10 cellular contexts compared by ENCODE assay signal in the genomic region with DNA sequence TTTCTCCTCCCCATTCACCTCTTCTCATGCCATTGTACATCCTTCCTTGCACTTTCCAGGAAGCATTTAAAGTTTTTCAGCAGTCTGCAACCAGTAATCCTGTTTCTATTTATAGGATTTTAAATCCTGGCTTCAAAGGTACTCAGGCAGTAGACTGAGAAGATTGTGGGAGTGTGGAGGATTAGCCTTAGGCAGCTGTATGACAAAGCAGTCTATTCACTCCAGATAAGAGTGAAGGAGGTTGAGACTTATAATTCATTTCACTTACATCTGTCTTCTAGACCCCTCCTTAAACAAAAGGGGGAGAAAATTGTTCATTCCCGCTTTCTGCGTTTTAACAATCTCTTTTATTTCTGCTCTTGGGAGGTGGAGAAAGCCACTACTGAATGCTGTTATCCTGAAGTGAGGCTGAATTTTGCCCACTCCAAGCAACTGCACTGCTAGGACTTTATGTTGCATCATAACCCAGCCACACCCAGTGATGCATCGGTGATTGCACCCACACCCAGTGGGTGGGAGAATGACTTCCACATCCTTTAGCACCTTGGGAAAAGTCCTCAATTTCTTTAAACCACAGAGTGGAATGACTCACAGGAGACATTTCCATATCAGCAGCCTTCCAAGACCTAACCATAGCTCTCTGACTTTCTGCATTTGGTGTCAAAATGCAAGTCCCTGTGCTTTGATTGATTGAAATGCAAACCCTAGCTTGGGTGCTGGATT.
DNase-seq lines count a peak whose midpoint lies in the region; ATAC-seq and TF ChIP-seq lines count a peak whose summit lies in the region.
"Had no signal": no experiment of that assay in that cellular context is flagged by ENCODE, and none has a peak within 500 bp of the region (broad histone marks: within the 10 kb centered on the region; RNA-seq: fewer than 3 reads in every experiment).

No MANE protein-coding gene starts in this region.

- ATAC-seq in aorta (ENCODE audit: low FRiP score) (peak; percentile 54), HG03354 (IDR thresholded peaks at IDR 0.05; ENCODE audit: poor library complexity, severe bottlenecking, unreplicated experiment) (no peak)
- ATAC-seq: GM12878 had no signal

- H3K27me3 ChIP-seq in hepatocyte = no peaks in the 10 kb centered on the region
- H3K27me3 ChIP-seq in aorta (ENCODE audit: control insufficient read depth in 1 of 2, insufficient read depth in 2 of 2, low read length in 1 of 2) = no peaks in the 10 kb centered on the region

- no peaks in the 10 kb centered on the region for H3K9me2 ChIP-seq in hepatocyte (replicated peaks; ENCODE audit: insufficient read depth)

- peak overlapping the region; percentile 68 for H3K27ac ChIP-seq in hepatocyte
- no peak overlapping the region for H3K27ac ChIP-seq in aorta (ENCODE audit: low read depth in 1 of 2, low read length in 2 of 2)

- H3K4me1 ChIP-seq in hepatocyte (ENCODE audit: insufficient read depth) (peaks cover 9% of the 10 kb centered on the region), aorta (ENCODE audit: control insufficient read depth in 1 of 2, insufficient read depth in 2 of 2, low read length in 2 of 2) (peaks cover 0 to 3% of the 10 kb centered on the region in 2 donors)

- 22% methylated on average over 3 of the region's 3 CpGs for WGBS in hepatocyte (ENCODE audit: low lambda C conversion rate, missing lambda C conversion rate)
- WGBS in aorta, 2 donors = 48 to 50% methylated on average over 3 of the region's 3 CpGs

- no peak overlapping the region for H3K4me3 ChIP-seq in hepatocyte
- H3K4me3 ChIP-seq in aorta (ENCODE audit: low read length in 2 of 2) = no peak overlapping the region
- H3K4me3 ChIP-seq: GM12878 had no signal

- H3K36me3 ChIP-seq in hepatocyte (replicated peaks; ENCODE audit: insufficient read depth, low read depth) (no peaks in the 10 kb centered on the region), aorta (ENCODE audit: control insufficient read depth in 1 of 2, insufficient read depth in 2 of 2, low read length in 1 of 2) (no peaks in the 10 kb centered on the region)

- peak; percentile 23 for DNase-seq in stimulated activated CD4-positive, alpha-beta T cell treated with anti-CD3 and anti-CD28 coated beads, Interleukin-15, amount 100 ng/mL, for 24 hours
- no peak for DNase-seq in stimulated activated CD4-positive, alpha-beta T cell treated with anti-CD3 and anti-CD28 coated beads, Interleukin-12 subunit alpha, Interleukin-12 subunit beta, amount 100 ng/mL, for 4 hours
- DNase-seq in T1000 (lab: John Stamatoyannopoulos, UW) (peak; percentile 70), hepatocyte (ENCODE audit: low spot score) (peak; percentile 78), aorta (peak in 1 of 2 donors; percentile 51), NCI-H187 treated with DMSO at 0.1 percent for 48 hours (lab: John Stamatoyannopoulos, UW) (no peak)
- no peak for DNase-seq in activated naive CD4-positive, alpha-beta T cell treated with anti-CD3 and anti-CD28 coated beads, Interleukin-2, amount 50 U/mL, for 16 hours
- DNase-seq: activated T-cell treated with anti-CD3 and anti-CD28 coated beads, Interleukin-2, amount 50 U/mL, for 4 hours had no signal

- H3K9me3 ChIP-seq in hepatocyte (ENCODE audit: low read depth) (no peaks in the 10 kb centered on the region), aorta (ENCODE audit: control insufficient read depth, low read length) (no peaks in the 10 kb centered on the region)

- H2AFZ ChIP-seq in hepatocyte = no peak overlapping the region

- no peak for TF ChIP-seq CTCF in hepatocyte (IDR thresholded peaks at IDR 0.05; ENCODE audit: poor library complexity)

- H4K20me1 ChIP-seq in hepatocyte (ENCODE audit: insufficient read depth, poor library complexity, severe bottlenecking) = no peaks in the 10 kb centered on the region

- no peaks in the 10 kb centered on the region for H3K79me2 ChIP-seq in hepatocyte

- peak overlapping the region; percentile 13 for H3K4me2 ChIP-seq in hepatocyte

- intact Hi-C loops in aorta (cut with DNase I) = no loop called here

Comparison
In these comparisons a context has a peak if more than half of its experiments do, and no peak if none do; other contexts are left out.
1. DNase-seq: peak in stimulated activated CD4-positive, alpha-beta T cell treated with anti-CD3 and anti-CD28 coated beads, Interleukin-15, amount 100 ng/mL, for 24 hours (single experiment), T1000 (single experiment) and hepatocyte (single experiment); none in stimulated activated CD4-positive, alpha-beta T cell treated with anti-CD3 and anti-CD28 coated beads, Interleukin-12 subunit alpha, Interleukin-12 subunit beta, amount 100 ng/mL, for 4 hours (single experiment), NCI-H187 treated with DMSO at 0.1 percent for 48 hours (single experiment) and activated naive CD4-positive, alpha-beta T cell treated with anti-CD3 and anti-CD28 coated beads, Interleukin-2, amount 50 U/mL, for 16 hours (single experiment).